In genomic region chr5:138464018-138464387, GRCh38 we compare ENCODE assay signal across 8 cellular contexts. TPM values are rescaled to one million over a fixed set of nuclear protein-coding genes. Genes with fewer than 3 reads are reported as not detected.
A peak's percentile ranks its signal among the peaks of the same experiment; 100 is the strongest.
DNase-seq lines count a peak whose midpoint lies in the region; ATAC-seq and TF ChIP-seq lines count a peak whose summit lies in the region.

No MANE protein-coding gene starts in this region.

- peak overlapping the region; percentile 90 for H3K27ac ChIP-seq in colonic mucosa

- H3K36me3 ChIP-seq in BE2C (peaks cover 18% of the 10 kb centered on the region), colonic mucosa (no peaks in the 10 kb centered on the region)

- H3K4me1 ChIP-seq in BE2C (no peaks in the 10 kb centered on the region), colonic mucosa (peaks cover 3% of the 10 kb centered on the region)

- H3K4me3 ChIP-seq in BE2C (ENCODE audit: low read depth, low read length), result peak overlapping the region; percentile 97
- H3K4me3 ChIP-seq in colonic mucosa, result peak overlapping the region; percentile 81

- ATAC-seq in HG03378 (IDR thresholded peaks at IDR 0.05; ENCODE audit: unreplicated experiment) (peak; percentile 27), left lobe of liver (peak; percentile 69)

- intact Hi-C loops in colonic mucosa (cut with DNase I), result no loop called here

- H3K9ac ChIP-seq in colonic mucosa (ENCODE audit: low read depth in 2 of 2, low read length in 2 of 2), result peak overlapping the region; percentile 79 to 98

- H3K27me3 ChIP-seq in BE2C (no peaks in the 10 kb centered on the region), colonic mucosa (no peaks in the 10 kb centered on the region)

- H3K9me3 ChIP-seq in BE2C (no peaks in the 10 kb centered on the region), colonic mucosa (no peaks in the 10 kb centered on the region)

- DNase-seq in BE2C (peak; percentile 98), NCI-H510A (lab: John Stamatoyannopoulos, UW) (peak; percentile 70), colonic mucosa (peak; percentile 97), left lobe of liver (ENCODE audit: low spot score) (peak; percentile 97)
- peak; percentile 89 to 92 for DNase-seq in activated CD4-positive, alpha-beta T cell treated with anti-CD3 and anti-CD28 coated beads for 4 hours
- DNase-seq in stimulated activated CD4-positive, alpha-beta T cell treated with anti-CD3 and anti-CD28 coated beads, Interleukin-2, amount 100 ng/mL, for 24 hours, result peak; percentile 93 to 95

- peak; percentile 79 for TF ChIP-seq POLR2A in GM19099 (IDR thresholded peaks at IDR 0.05; ENCODE audit: extremely low read depth, insufficient read length, low read depth)

- TF ChIP-seq CTCF in BE2C (IDR thresholded peaks at IDR 0.05; ENCODE audit: low read depth, low read length) (peak; percentile 74), colonic mucosa (IDR thresholded peaks at IDR 0.05) (peak; percentile 94)

RNA-seq across cellular contexts. Expression of gene EGR1, which starts 1.3 kb away (rescaled TPM):
- polyA plus RNA-seq in BE2C (2012; ENCODE audit: insufficient read depth, insufficient read length, low read depth), result 12.0 TPM
- total RNA-seq in colonic mucosa, result 10 to 100 TPM in 1 of 2 donors, 1 to 10 TPM in 1; 6.7 to 73.9 TPM
- 12.1 TPM for total RNA-seq in left lobe of liver

RNA-seq across cellular contexts. Expression of gene REEP2, which starts 25.1 kb away (rescaled TPM):
- 98.2 TPM for polyA plus RNA-seq in BE2C (2012; ENCODE audit: insufficient read depth, insufficient read length, low read depth)
- 1 to 10 TPM in 1 of 2 donors, under 1 TPM in 1; 0.42 to 3.2 TPM for total RNA-seq in colonic mucosa
- total RNA-seq in left lobe of liver, result not detected

Comparison
In these comparisons a context has a peak if more than half of its experiments do, and no peak if none do; other contexts are left out.
1. Peak in every context shown above with its lines: DNase-seq, ATAC-seq, H3K4me3 ChIP-seq and H3K27ac ChIP-seq.